32 cellular contexts compared by ENCODE assay signal in the genomic region with DNA sequence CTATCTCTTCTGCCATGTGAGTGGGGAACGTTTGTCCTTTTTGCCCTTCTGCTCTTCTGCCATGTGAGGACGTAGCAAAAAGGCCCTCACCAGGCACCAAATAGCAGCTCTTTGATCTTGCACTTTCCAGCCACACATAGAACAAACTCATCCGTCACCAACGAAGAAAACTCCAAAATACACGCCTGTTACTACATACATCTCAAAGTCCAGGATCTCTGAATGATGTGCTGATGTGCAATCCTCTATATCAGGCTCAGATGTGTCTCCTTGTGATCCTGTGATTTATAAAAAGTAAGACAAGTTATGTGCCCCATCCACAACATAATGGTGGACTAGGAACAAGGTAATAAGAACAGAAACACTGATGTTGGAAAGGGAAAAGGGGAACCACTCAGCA.
"Had no signal": no experiment of that assay in that cellular context is flagged by ENCODE, and none has a peak within 500 bp of the region (broad histone marks: within the 10 kb centered on the region; RNA-seq: fewer than 3 reads in every experiment).

No MANE protein-coding gene starts in this region.

- H3K36me3 ChIP-seq: adrenal gland, ascending aorta, brain microvascular endothelial cell, breast epithelium, cardiac muscle cell had no signal

- H3K9me3 ChIP-seq: adrenal gland, ascending aorta, body of pancreas, breast epithelium had no signal

- H3K4me3 ChIP-seq: adrenal gland, ascending aorta, body of pancreas, breast epithelium, cardiac muscle cell had no signal

- DNase-seq: activated effector memory CD4-positive, alpha-beta T cell treated with anti-CD3 and anti-CD28 coated beads, Interleukin-2, amount 50 U/mL, for 16 hours; activated effector memory CD4-positive, alpha-beta T cell treated with Interleukin-2 at 50 U/mL for 16 hours; activated gamma-delta T cell; activated gamma-delta T cell treated with Interleukin-2 at 50 U/mL for 16 hours; activated naive CD4-positive, alpha-beta T cell; activated naive CD4-positive, alpha-beta T cell treated with anti-CD3 and anti-CD28 coated beads for 36 hours; activated naive CD4-positive, alpha-beta T cell treated with anti-CD3 and anti-CD28 coated beads, Interleukin-2, amount 10 ng/mL, durations not matched to agents 7 days and 5 days; activated naive CD4-positive, alpha-beta T cell treated with anti-CD3 and anti-CD28 coated beads, Interleukin-2, amount 50 U/mL, for 16 hours; activated naive CD4-positive, alpha-beta T cell treated with Interleukin-2 at 50 U/mL for 16 hours; activated naive CD8-positive, alpha-beta T cell treated with anti-CD3 and anti-CD28 coated beads for 36 hours; activated naive CD8-positive, alpha-beta T cell treated with anti-CD3 and anti-CD28 coated beads, Interleukin-2, amount 10 ng/mL, durations not matched to agents 7 days and 5 days; activated naive CD8-positive, alpha-beta T cell treated with anti-CD3 and anti-CD28 coated beads, Interleukin-2, amount 50 U/mL, for 24 hours; activated T-cell treated with anti-CD3 and anti-CD28 coated beads, Interleukin-2, amount 50 U/mL, for 1 hour; activated T-cell treated with anti-CD3 and anti-CD28 coated beads, Interleukin-2, amount 50 U/mL, for 24 hours; activated T-cell treated with anti-CD3 and anti-CD28 coated beads, Interleukin-2, amount 50 U/mL, for 4 hours; activated T-cell treated with anti-CD3 and anti-CD28 coated beads, Interleukin-2, amount 50 U/mL, for 48 hours; activated T-cell treated with anti-CD3 and anti-CD28 coated beads, Interleukin-2, amount 50 U/mL, for 72 hours; adrenal gland; amniotic stem cell; amygdala; anterior cingulate cortex; aorta; body of pancreas; brain microvascular endothelial cell; caudate nucleus; central memory CD4-positive, alpha-beta T cell; cerebellar nuclear complex had no signal

- H3K27me3 ChIP-seq: ascending aorta, body of pancreas, brain microvascular endothelial cell, cardiac muscle cell had no signal

- H3K4me1 ChIP-seq: adrenal gland, ascending aorta, body of pancreas, breast epithelium had no signal

- ATAC-seq: activated naive CD4-positive, alpha-beta T cell treated with anti-CD3 and anti-CD28 coated beads, Interleukin-2, amount 50 U/mL, for 72 hours; activated naive CD8-positive, alpha-beta T cell treated with anti-CD3 and anti-CD28 coated beads, Interleukin-2, amount 50 U/mL, for 24 hours; activated T-cell treated with anti-CD3 and anti-CD28 coated beads, Interleukin-2, amount 50 U/mL, for 4 hours; activated T-cell treated with anti-CD3 and anti-CD28 coated beads, Interleukin-2, amount 50 U/mL, for 72 hours; activated T-helper 17 cell treated with anti-CD3 and anti-CD28 coated beads, Interleukin-2, amount 50 U/mL, for 72 hours; body of pancreas had no signal

- H3K27ac ChIP-seq: adrenal gland, ascending aorta, body of pancreas, brain microvascular endothelial cell, breast epithelium, cardiac muscle cell had no signal
